Comparison of ENCODE assay signal across 14 cellular contexts in genomic region chr7:68676789-68677535, GRCh38.
DNase-seq lines count a peak whose midpoint lies in the region; ATAC-seq lines count a peak whose summit lies in the region.
"Had no signal": no experiment of that assay in that cellular context is flagged by ENCODE, and none has a peak within 500 bp of the region (broad histone marks: within the 10 kb centered on the region; RNA-seq: fewer than 3 reads in every experiment).

No MANE protein-coding gene starts in this region.

- no peak for DNase-seq in SK-N-MC (ENCODE audit: low read depth, low spot score)
- DNase-seq in fibroblast of gingiva (ENCODE audit: low read depth), result peak; percentile 36
- DNase-seq in midbrain (lab: John Stamatoyannopoulos, UW), result peak; percentile 83
- DNase-seq in sciatic nerve (ENCODE audit: low spot score), result no peak
- DNase-seq in DMS 273 (lab: John Stamatoyannopoulos, UW; ENCODE audit: unreplicated experiment), result no peak
- no peak for DNase-seq in Kasumi-1 (lab: John Stamatoyannopoulos, UW)
- DNase-seq: GM23248, NCI-H1436, NCI-H2081, NCI-H510A treated with DMSO at 0.1 percent for 48 hours, SIG-M5 had no signal

- intact Hi-C loops in sciatic nerve (cut with DNase I), result no loop called here

- no peak overlapping the region for H3K4me3 ChIP-seq in SK-N-MC
- H3K4me3 ChIP-seq: BLaER1 treated with 17β-estradiol and CSF1 and Interleukin-3, amounts not matched to agents 10 nM and 100 nM; GM23248 had no signal

- no peaks in the 10 kb centered on the region for H3K36me3 ChIP-seq in SK-N-MC (ENCODE audit: insufficient read depth, low read length)
- H3K36me3 ChIP-seq: BLaER1 treated with 17β-estradiol and CSF1 and Interleukin-3, amounts not matched to agents 10 nM and 100 nM had no signal

- no peaks in the 10 kb centered on the region for H3K9me3 ChIP-seq in SK-N-MC (ENCODE audit: low read depth, low read length)

- H3K9ac ChIP-seq in SK-N-MC (ENCODE audit: insufficient read length), result no peak overlapping the region
- H3K9ac ChIP-seq: BLaER1 treated with 17β-estradiol and CSF1 and Interleukin-3, amounts not matched to agents 10 nM and 100 nM; GM23248 had no signal

- peak; percentile 65 for ATAC-seq in sciatic nerve
- ATAC-seq in HG03565 (IDR thresholded peaks at IDR 0.05; ENCODE audit: unreplicated experiment), result no peak
- no peak for ATAC-seq in HG03354 (IDR thresholded peaks at IDR 0.05; ENCODE audit: poor library complexity, severe bottlenecking, unreplicated experiment)

- peak overlapping the region; percentile 14; the same call in 1 of the 2 replicates for H3K27ac ChIP-seq in SK-N-MC
- H3K27ac ChIP-seq: BLaER1 treated with 17β-estradiol and CSF1 and Interleukin-3, amounts not matched to agents 10 nM and 100 nM; GM23248 had no signal

Comparison
In these comparisons a context has a peak if more than half of its experiments do, and no peak if none do; other contexts are left out.
1. DNase-seq: peak in fibroblast of gingiva (single experiment) and midbrain (single experiment); none in SK-N-MC (single experiment), sciatic nerve (single experiment), DMS 273 (single experiment) and Kasumi-1 (0 of 2).